In the genomic region with DNA sequence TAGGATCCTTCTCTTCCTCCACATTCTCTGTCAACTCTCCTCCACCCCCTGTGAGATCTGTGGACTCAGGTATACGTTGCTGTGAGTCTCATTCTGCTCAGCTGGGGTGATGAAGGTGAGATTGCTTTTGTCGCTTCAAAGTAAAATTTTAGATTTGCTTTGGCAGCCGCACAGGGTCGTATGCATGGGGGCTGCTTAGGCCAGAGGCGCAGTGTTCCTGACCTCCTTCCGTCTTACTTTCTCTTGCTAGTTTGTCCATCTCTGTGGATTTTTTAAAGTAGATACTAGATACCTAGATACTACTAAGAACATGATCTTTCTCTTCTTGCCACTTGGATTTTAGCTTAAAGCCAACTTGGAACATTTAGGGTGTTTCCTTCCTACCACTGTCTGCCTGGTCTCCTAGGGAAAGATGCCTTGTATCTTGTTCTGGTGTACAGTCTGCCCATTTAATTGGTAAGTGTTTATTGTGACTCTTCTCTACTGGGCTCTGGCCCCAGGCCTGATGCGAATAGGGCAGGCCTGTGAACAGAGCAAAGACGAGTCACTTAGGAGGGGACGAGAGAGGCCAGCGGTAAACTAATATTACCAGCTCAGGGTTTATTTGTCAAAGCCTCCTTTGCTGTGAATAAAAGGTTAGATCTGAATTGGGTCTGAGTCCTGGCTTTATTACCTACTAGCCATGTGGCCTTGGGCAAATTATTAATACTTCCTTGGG, we compare ENCODE assay signal across 1 cellular context.
TF ChIP-seq lines count a peak whose summit lies in the region.

No MANE protein-coding gene starts in this region.

TF ChIP-seq in GM23338, 12 proteins besides CTCF, POLR2A, EP300 and RAD21:
- no peak for TF ChIP-seq POLR2AphosphoS5 (IDR thresholded peaks at IDR 0.05; ENCODE audit: low read depth)
- TF ChIP-seq CREB1 (CRISPR knock-in tag; IDR thresholded peaks at IDR 0.05; ENCODE audit: low read depth) = no peak
- TF ChIP-seq REST (IDR thresholded peaks at IDR 0.05; ENCODE audit: unreplicated experiment) = no peak
- no peak for TF ChIP-seq ZNF114 (CRISPR knock-in tag; IDR thresholded peaks at IDR 0.05)
- no peak for TF ChIP-seq ZNF331 (CRISPR knock-in tag; IDR thresholded peaks at IDR 0.05; ENCODE audit: low read depth)
- no peak for TF ChIP-seq ETS1 (IDR thresholded peaks at IDR 0.05)
- TF ChIP-seq EZH2 (IDR thresholded peaks at IDR 0.05; ENCODE audit: low read depth, unreplicated experiment) = no peak
- no peak for TF ChIP-seq EZH2phosphoT487 (IDR thresholded peaks at IDR 0.05; ENCODE audit: unreplicated experiment)
- no peak for TF ChIP-seq STAT1 (IDR thresholded peaks at IDR 0.05; ENCODE audit: unreplicated experiment)
- no peak for TF ChIP-seq NANOG (IDR thresholded peaks at IDR 0.05; ENCODE audit: borderline replicate concordance)
- TF ChIP-seq JUNB (IDR thresholded peaks at IDR 0.05; ENCODE audit: unreplicated experiment) = no peak
- TF ChIP-seq, protein P1, sequence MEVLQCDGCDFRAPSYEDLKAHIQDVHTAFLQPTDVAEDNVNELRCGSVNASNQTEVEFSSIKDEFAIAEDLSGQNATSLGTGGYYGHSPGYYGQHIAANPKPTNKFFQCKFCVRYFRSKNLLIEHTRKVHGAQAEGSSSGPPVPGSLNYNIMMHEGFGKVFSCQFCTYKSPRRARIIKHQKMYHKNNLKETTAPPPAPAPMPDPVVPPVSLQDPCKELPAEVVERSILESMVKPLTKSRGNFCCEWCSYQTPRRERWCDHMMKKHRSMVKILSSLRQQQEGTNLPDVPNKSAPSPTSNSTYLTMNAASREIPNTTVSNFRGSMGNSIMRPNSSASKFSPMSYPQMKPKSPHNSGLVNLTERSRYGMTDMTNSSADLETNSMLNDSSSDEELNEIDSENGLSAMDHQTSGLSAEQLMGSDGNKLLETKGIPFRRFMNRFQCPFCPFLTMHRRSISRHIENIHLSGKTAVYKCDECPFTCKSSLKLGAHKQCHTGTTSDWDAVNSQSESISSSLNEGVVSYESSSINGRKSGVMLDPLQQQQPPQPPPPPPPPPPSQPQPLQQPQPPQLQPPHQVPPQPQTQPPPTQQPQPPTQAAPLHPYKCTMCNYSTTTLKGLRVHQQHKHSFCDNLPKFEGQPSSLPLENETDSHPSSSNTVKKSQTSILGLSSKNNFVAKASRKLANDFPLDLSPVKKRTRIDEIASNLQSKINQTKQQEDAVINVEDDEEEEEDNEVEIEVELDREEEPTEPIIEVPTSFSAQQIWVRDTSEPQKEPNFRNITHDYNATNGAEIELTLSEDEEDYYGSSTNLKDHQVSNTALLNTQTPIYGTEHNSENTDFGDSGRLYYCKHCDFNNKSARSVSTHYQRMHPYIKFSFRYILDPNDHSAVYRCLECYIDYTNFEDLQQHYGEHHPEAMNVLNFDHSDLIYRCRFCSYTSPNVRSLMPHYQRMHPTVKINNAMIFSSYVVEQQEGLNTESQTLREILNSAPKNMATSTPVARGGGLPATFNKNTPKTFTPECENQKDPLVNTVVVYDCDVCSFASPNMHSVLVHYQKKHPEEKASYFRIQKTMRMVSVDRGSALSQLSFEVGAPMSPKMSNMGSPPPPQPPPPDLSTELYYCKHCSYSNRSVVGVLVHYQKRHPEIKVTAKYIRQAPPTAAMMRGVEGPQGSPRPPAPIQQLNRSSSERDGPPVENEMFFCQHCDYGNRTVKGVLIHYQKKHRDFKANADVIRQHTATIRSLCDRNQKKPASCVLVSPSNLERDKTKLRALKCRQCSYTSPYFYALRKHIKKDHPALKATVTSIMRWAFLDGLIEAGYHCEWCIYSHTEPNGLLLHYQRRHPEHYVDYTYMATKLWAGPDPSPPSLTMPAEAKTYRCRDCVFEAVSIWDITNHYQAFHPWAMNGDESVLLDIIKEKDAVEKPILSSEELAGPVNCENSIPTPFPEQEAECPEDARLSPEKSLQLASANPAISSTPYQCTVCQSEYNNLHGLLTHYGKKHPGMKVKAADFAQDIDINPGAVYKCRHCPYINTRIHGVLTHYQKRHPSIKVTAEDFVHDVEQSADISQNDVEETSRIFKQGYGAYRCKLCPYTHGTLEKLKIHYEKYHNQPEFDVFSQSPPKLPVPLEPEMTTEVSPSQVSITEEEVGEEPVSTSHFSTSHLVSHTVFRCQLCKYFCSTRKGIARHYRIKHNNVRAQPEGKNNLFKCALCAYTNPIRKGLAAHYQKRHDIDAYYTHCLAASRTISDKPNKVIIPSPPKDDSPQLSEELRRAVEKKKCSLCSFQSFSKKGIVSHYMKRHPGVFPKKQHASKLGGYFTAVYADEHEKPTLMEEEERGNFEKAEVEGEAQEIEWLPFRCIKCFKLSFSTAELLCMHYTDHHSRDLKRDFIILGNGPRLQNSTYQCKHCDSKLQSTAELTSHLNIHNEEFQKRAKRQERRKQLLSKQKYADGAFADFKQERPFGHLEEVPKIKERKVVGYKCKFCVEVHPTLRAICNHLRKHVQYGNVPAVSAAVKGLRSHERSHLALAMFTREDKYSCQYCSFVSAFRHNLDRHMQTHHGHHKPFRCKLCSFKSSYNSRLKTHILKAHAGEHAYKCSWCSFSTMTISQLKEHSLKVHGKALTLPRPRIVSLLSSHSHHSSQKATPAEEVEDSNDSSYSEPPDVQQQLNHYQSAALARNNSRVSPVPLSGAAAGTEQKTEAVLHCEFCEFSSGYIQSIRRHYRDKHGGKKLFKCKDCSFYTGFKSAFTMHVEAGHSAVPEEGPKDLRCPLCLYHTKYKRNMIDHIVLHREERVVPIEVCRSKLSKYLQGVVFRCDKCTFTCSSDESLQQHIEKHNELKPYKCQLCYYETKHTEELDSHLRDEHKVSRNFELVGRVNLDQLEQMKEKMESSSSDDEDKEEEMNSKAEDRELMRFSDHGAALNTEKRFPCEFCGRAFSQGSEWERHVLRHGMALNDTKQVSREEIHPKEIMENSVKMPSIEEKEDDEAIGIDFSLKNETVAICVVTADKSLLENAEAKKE (CRISPR knock-in tag; IDR thresholded peaks at IDR 0.05) = no peak
